Comparison of ENCODE assay signal across 8 cellular contexts in the genomic region with DNA sequence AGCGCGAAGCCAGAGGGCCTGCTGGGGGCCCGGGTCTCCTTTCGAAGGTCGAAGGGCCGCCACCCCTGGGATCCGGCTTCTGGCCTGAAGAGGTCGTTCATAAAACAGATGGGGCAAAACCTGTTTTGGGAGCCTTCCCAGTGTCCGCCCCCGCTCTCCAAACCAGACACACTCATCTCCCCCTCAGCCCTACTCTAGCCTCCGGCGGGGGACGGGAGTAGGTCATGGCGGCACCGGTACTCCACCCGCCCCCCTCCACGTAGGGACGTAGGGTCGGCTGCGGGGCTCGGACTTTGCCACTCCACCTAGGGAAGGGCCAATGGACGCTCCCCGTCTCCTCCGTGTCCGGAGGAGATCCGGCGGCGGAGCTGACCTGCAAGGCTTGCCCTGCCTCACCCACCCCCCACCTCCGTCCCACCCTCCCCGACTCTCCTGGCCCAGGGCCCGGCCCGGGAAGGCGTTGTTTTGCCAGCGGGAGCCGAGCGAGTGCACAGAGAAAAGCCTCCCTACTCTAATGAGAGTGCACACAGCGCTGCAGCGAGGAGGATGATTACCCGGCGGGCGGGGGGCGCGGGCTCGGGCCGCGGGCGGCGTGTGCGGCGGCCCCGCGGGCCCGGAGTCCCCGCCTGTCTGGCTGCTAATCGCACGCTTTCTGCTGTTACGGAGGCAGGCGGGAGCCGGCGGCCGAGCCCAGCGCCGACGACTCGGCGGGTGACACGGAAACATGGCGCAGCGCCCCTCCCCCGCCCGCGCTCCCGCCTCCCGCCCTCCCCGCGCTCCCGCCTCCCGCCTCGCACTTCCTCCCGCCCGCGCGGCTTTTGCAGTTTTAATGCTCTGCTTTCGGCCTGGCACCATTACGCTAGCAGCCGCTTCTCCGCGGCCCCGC. TPM values are rescaled to one million over a fixed set of nuclear protein-coding genes. Genes with fewer than 3 reads are reported as not detected.
A peak's percentile ranks its signal among the peaks of the same experiment; 100 is the strongest.
DNase-seq lines count a peak whose midpoint lies in the region; ATAC-seq and TF ChIP-seq lines count a peak whose summit lies in the region.

No MANE protein-coding gene starts in this region.

- no peak for ATAC-seq in lung (ENCODE audit: insufficient read depth, low FRiP score)

- peak overlapping the region; percentile 96 for H3K27ac ChIP-seq in coronary artery
- H3K27ac ChIP-seq in lung (ENCODE audit: low read depth in 1 of 2, low read length in 1 of 2), result peak overlapping the region; percentile 78 to 84

- H3K36me3 ChIP-seq in lung (ENCODE audit: control insufficient read depth in 2 of 2, insufficient read depth in 2 of 2, low read length in 2 of 2), result no peaks in the 10 kb centered on the region

- DNase-seq in NCI-H1436 (lab: John Stamatoyannopoulos, UW) (peak; percentile 69), NCI-H1436 treated with DMSO at 0.1 percent for 48 hours (lab: John Stamatoyannopoulos, UW) (no peak), NCI-H1930 (lab: John Stamatoyannopoulos, UW) (peak; percentile 13 to 40), coronary artery (ENCODE audit: low spot score) (no peak), lung (ENCODE audit: low spot score) (no peak), dedifferentiated amniotic fluid mesenchymal stem cell (ENCODE audit: extremely low spot score) (no peak)
- peak; percentile 60 for DNase-seq in activated CD4-positive, alpha-beta T cell treated with anti-CD3 and anti-CD28 coated beads for 1 hour
- DNase-seq in stimulated activated CD8-positive, alpha-beta memory T cell treated with anti-CD3 and anti-CD28 coated beads, Interleukin-4, amount 100 ng/mL, for 48 hours, result peak; percentile 76

- peaks cover 0 to 13% of the 10 kb centered on the region in 2 donors for H3K9me3 ChIP-seq in lung (ENCODE audit: control insufficient read depth in 2 of 2, insufficient read depth in 1 of 2, low read length in 1 of 2)

- H3K4me3 ChIP-seq in coronary artery (peak overlapping the region; percentile 77), lung (peak overlapping the region; percentile 38)

- peaks cover 16% of the 10 kb centered on the region for H3K27me3 ChIP-seq in lung (ENCODE audit: control insufficient read depth, insufficient read depth)

- TF ChIP-seq CTCF in coronary artery (IDR thresholded peaks at IDR 0.05) (no peak), lung (IDR thresholded peaks at IDR 0.05; ENCODE audit: control extremely low read depth, extremely low read depth) (no peak)

- WGBS in lung, 2 donors, result 0 to 6% methylated on average over 29 to 89 of the region's 89 CpGs

- peaks cover 0 to 14% of the 10 kb centered on the region in 2 donors for H3K4me1 ChIP-seq in lung (ENCODE audit: control insufficient read depth in 2 of 2, insufficient read depth in 2 of 2, low read length in 2 of 2)

RNA-seq across cellular contexts. Expression of a gene that starts 8.3 kb away (rescaled TPM):
- 10 to 100 TPM; 18.8 to 67.2 TPM for total RNA-seq in lung
- 10 to 100 TPM; 10.8 to 13.1 TPM for polyA plus RNA-seq in lung

Comparison
In these comparisons a context has a peak if more than half of its experiments do, and no peak if none do; other contexts are left out.
1. DNase-seq: peak in NCI-H1436 (single experiment), NCI-H1930 (2 of 2), activated CD4-positive, alpha-beta T cell treated with anti-CD3 and anti-CD28 coated beads for 1 hour (single experiment) and stimulated activated CD8-positive, alpha-beta memory T cell treated with anti-CD3 and anti-CD28 coated beads, Interleukin-4, amount 100 ng/mL, for 48 hours (single experiment); none in NCI-H1436 treated with DMSO at 0.1 percent for 48 hours (single experiment), coronary artery (single experiment), lung (single experiment) and dedifferentiated amniotic fluid mesenchymal stem cell (single experiment).